ENCODE assay signal across 2 cellular contexts in the genomic region with DNA sequence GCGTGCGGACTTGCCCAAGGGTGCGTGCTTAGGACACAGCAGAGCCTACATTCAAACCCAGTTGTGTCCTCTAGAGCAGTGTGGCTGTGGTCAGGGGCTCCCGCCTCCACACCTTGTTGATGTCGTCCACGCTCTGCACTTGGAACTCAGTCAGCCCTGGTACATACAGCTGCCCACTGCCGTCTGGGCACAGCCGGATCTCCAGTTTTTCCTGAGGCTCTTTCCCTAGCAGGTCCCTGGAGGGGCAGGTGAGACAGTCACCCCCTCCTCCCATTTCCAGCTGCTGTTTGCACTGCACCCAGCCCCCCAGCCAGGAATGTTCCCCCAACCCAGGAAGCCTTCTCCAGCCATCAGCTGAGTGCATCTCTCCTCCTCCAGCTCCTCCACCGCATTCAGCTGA.
A peak's percentile ranks its signal among the peaks of the same experiment; 100 is the strongest.
TF ChIP-seq lines count a peak whose summit lies in the region.

No MANE protein-coding gene starts in this region.

TF ChIP-seq in HEK293, 187 proteins besides CTCF, POLR2A, EP300 and RAD21:
- TF ChIP-seq, protein P1, sequence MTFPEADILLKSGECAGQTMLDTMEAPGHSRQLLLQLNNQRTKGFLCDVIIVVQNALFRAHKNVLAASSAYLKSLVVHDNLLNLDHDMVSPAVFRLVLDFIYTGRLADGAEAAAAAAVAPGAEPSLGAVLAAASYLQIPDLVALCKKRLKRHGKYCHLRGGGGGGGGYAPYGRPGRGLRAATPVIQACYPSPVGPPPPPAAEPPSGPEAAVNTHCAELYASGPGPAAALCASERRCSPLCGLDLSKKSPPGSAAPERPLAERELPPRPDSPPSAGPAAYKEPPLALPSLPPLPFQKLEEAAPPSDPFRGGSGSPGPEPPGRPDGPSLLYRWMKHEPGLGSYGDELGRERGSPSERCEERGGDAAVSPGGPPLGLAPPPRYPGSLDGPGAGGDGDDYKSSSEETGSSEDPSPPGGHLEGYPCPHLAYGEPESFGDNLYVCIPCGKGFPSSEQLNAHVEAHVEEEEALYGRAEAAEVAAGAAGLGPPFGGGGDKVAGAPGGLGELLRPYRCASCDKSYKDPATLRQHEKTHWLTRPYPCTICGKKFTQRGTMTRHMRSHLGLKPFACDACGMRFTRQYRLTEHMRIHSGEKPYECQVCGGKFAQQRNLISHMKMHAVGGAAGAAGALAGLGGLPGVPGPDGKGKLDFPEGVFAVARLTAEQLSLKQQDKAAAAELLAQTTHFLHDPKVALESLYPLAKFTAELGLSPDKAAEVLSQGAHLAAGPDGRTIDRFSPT (tag by site-specific recombination; IDR thresholded peaks at IDR 0.05): 0 out of 2 replicates have a peak, but pooled peaks have one; percentile 13
- TF ChIP-seq, protein P2, sequence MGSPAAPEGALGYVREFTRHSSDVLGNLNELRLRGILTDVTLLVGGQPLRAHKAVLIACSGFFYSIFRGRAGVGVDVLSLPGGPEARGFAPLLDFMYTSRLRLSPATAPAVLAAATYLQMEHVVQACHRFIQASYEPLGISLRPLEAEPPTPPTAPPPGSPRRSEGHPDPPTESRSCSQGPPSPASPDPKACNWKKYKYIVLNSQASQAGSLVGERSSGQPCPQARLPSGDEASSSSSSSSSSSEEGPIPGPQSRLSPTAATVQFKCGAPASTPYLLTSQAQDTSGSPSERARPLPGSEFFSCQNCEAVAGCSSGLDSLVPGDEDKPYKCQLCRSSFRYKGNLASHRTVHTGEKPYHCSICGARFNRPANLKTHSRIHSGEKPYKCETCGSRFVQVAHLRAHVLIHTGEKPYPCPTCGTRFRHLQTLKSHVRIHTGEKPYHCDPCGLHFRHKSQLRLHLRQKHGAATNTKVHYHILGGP (tag by site-specific recombination; IDR thresholded peaks at IDR 0.05): no peak
- TF ChIP-seq ZNF223 (tag by site-specific recombination; IDR thresholded peaks at IDR 0.05) (no peak), ZSCAN30 (tag by site-specific recombination; IDR thresholded peaks at IDR 0.05) (no peak), ZNF292 (tag by site-specific recombination; IDR thresholded peaks at IDR 0.05; ENCODE audit: borderline replicate concordance, low read depth) (no peak)

TF ChIP-seq in H1, 55 proteins besides CTCF, POLR2A, EP300 and RAD21:
- TF ChIP-seq CREB1 (IDR thresholded peaks at IDR 0.05) (no peak), POLR2AphosphoS5 (IDR thresholded peaks at IDR 0.05; ENCODE audit: low read depth, low read length) (no peak)
TF ChIP-seq in H1: peak in this region for 0.
